Comparison of ENCODE assay signal across 8 cellular contexts in genomic region chr2:176115883-176116813, GRCh38. TPM values are rescaled to one million over a fixed set of nuclear protein-coding genes. Genes with fewer than 3 reads are reported as not detected.
DNase-seq lines count a peak whose midpoint lies in the region; ATAC-seq and TF ChIP-seq lines count a peak whose summit lies in the region.

Gene HOXD10, plus strand, starts transcription at chr2:176116778. Its CDS starts 56 bp downstream, at chr2:176116834.

- 4% methylated on average over 59 of the region's 66 CpGs for WGBS in esophagus muscularis mucosa

- intact Hi-C loops in sciatic nerve (cut with DNase I) (no loop called here), esophagus muscularis mucosa (cut with DNase I) (no loop called here)

- ATAC-seq in foreskin keratinocyte (peak; percentile 27), sciatic nerve (peak; percentile 59), HG02973 (IDR thresholded peaks at IDR 0.05; ENCODE audit: unreplicated experiment) (no peak), HG03039 (IDR thresholded peaks at IDR 0.05; ENCODE audit: unreplicated experiment) (no peak)

- H3K27ac ChIP-seq in foreskin keratinocyte (no peak within 1 kb of the TSS), esophagus muscularis mucosa (replicated peaks in 1 of 4) (no peak within 1 kb of the TSS)

- DNase-seq in Caki2 (ENCODE audit: low read depth) (peak; percentile 91), NT2/D1 (ENCODE audit: low read depth, low spot score) (no peak), foreskin keratinocyte (no peak), sciatic nerve (ENCODE audit: low spot score) (no peak), esophagus muscularis mucosa (ENCODE audit: extremely low spot score) (no peak), Ammon's horn (ENCODE audit: low spot score) (no peak)

- peak; percentile 50 for TF ChIP-seq CTCF in foreskin keratinocyte (conservative IDR thresholded peaks at IDR 0.05)
- no peak for TF ChIP-seq CTCF in esophagus muscularis mucosa (IDR thresholded peaks at IDR 0.05)

- H3K4me1 ChIP-seq in NT2/D1 (ENCODE audit: insufficient read depth, insufficient read length) (peaks cover 2% of the 10 kb centered on the region), foreskin keratinocyte (no peaks in the 10 kb centered on the region), esophagus muscularis mucosa (peaks cover 5 to 24% (median 14%) of the 10 kb centered on the region in 4 donors)

- no peak within 1 kb of the TSS for H3K9ac ChIP-seq in NT2/D1 (ENCODE audit: insufficient read length, low read depth)

- H3K9me3 ChIP-seq in NT2/D1 (ENCODE audit: insufficient read depth, low read length) (peaks cover 10% of the 10 kb centered on the region; the same call in 1 of the 2 replicates), esophagus muscularis mucosa (no peaks in the 10 kb centered on the region)

- no peak for TF ChIP-seq EP300 in esophagus muscularis mucosa (IDR thresholded peaks at IDR 0.05)

- H3K36me3 ChIP-seq in NT2/D1 (ENCODE audit: insufficient read depth, insufficient read length, low read length) (peaks cover 15% of the 10 kb centered on the region), esophagus muscularis mucosa (no peaks in the 10 kb centered on the region)

- H3K4me3 ChIP-seq in NT2/D1 (ENCODE audit: insufficient read length, low read depth): peak within 1 kb of the TSS; percentile 15
- peak within 1 kb of the TSS in 2 of 4 donors; percentile 6 to 8 for H3K4me3 ChIP-seq in esophagus muscularis mucosa

- no peak for TF ChIP-seq POLR2A in esophagus muscularis mucosa (IDR thresholded peaks at IDR 0.05; ENCODE audit: low read depth)

- peaks cover 99% of the 10 kb centered on the region for H3K27me3 ChIP-seq in NT2/D1 (ENCODE audit: insufficient read depth, insufficient read length)
- H3K27me3 ChIP-seq in foreskin keratinocyte: peaks cover 100% of the 10 kb centered on the region
- peaks cover 5 to 100% (median 92%) of the 10 kb centered on the region in 4 donors for H3K27me3 ChIP-seq in esophagus muscularis mucosa

- in situ Hi-C loops in Caki2 (cut with HindIII; ENCODE audit: low pct_unique_long_range_greater_than_20kb, low sequenced_read_pairs): no loop called here

RNA-seq across cellular contexts. Expression of gene HOXD10, which starts in this region (rescaled TPM):
- total RNA-seq in Caki2 (2014; rRNA removed; shearing (Covaris generic); ENCODE audit: low replicate concordance): 4.3 and 8.8 TPM in 2 replicates
- total RNA-seq in foreskin keratinocyte (not detected in 2 replicates), sciatic nerve (1.9 TPM), esophagus muscularis mucosa (under 1 TPM in 2 of 4 donors, not detected in 2; 0.42 to 0.50 TPM)
- not detected in 2 replicates for polyA plus RNA-seq in foreskin keratinocyte

Comparison
In these comparisons a context has a peak if more than half of its experiments do, and no peak if none do; other contexts are left out.
1. Peak in ATAC-seq in foreskin keratinocyte; RNA of the gene not detected or under 1 TPM.